Comparison of ENCODE assay signal across 8 cellular contexts in genomic region chr12:116336542-116337065, GRCh38. TPM values are rescaled to one million over a fixed set of nuclear protein-coding genes. Genes with fewer than 3 reads are reported as not detected.
A peak's percentile ranks its signal among the peaks of the same experiment; 100 is the strongest.
DNase-seq lines count a peak whose midpoint lies in the region; ATAC-seq and TF ChIP-seq lines count a peak whose summit lies in the region.

No MANE protein-coding gene starts in this region.

- peak; percentile 59 for ATAC-seq in GM21526 (IDR thresholded peaks at IDR 0.05; ENCODE audit: low FRiP score, unreplicated experiment)

- DNase-seq in GM13976 (ENCODE audit: low spot score) (peak; percentile 83), HT1080 (ENCODE audit: low read depth) (peak; percentile 67), germinal center (ENCODE audit: low spot score) (peak; percentile 77), superior temporal gyrus (ENCODE audit: extremely low spot score) (no peak), AG08395 (ENCODE audit: low spot score) (no peak), GM03348 (ENCODE audit: low spot score) (no peak), ureter (ENCODE audit: low spot score) (no peak)

- in situ Hi-C loops in GM13976 (cut with MboI; ENCODE audit: low sequenced_read_pairs, unreplicated experiment) = no loop called here

- TF ChIP-seq CTCF in GM13976 (IDR thresholded peaks at IDR 0.05; ENCODE audit: borderline replicate concordance, control extremely low read depth, extremely low read depth, insufficient read depth, missing control alignments) = no peak

RNA-seq across cellular contexts. Expression of gene MED13L, which starts 59.1 kb away (rescaled TPM):
- total RNA-seq in HT1080 (2014; rRNA removed; shearing (Covaris generic)) = 25.8 and 27.5 TPM in 2 replicates
- polyA plus RNA-seq in HT1080 (2015; cell fraction: cytosol; rRNA removed) = 19.0 and 28.7 TPM in 2 replicates
- 47.2 and 51.0 TPM in 2 replicates for polyA plus RNA-seq in HT1080 (2015; cell fraction: nucleus; rRNA removed)
- total RNA-seq in ureter = 130 TPM

Comparison
In these comparisons a context has a peak if more than half of its experiments do, and no peak if none do; other contexts are left out.
1. DNase-seq: peak in GM13976 (single experiment), HT1080 (single experiment) and germinal center (single experiment); none in superior temporal gyrus (single experiment), AG08395 (single experiment), GM03348 (single experiment) and ureter (single experiment).